Comparison of ENCODE assay signal across 28 cellular contexts in the genomic region with DNA sequence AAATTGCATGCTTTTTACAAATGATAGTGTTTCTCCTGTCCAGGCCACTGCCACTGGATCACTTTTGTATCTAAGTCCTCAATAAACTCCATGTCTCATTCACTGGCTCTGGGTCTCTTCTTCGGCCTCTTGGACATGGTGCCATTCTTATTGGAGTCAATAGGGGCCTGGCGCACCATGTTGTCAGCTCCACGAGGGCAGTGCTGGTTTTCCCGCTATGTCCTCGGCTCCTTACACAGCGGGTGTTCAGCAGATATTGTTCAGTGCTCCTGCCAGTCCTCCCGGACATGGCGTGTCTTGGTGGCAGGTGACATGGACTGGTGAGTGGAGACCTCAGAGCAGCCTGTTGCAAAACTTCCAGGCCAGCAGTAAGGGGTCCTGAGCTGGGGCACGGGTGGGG. TPM values are rescaled to one million over a fixed set of nuclear protein-coding genes. Genes with fewer than 3 reads are reported as not detected.
"Had no signal": no experiment of that assay in that cellular context is flagged by ENCODE, and none has a peak within 500 bp of the region (broad histone marks: within the 10 kb centered on the region; RNA-seq: fewer than 3 reads in every experiment).

No MANE protein-coding gene starts in this region.

- DNase-seq: activated CD4-positive, alpha-beta T cell treated with anti-CD3 and anti-CD28 coated beads for 48 hours; activated CD4-positive, alpha-beta T cell treated with anti-CD3 and anti-CD28 coated beads, Interleukin-2, amount 50 U/mL, for 4 hours; activated CD4-positive, CD25-positive, alpha-beta regulatory T cell treated with anti-CD3 and anti-CD28 coated beads, Interleukin-2, amount 50 U/mL, for 72 hours; activated CD8-positive, alpha-beta memory T cell treated with anti-CD3 and anti-CD28 coated beads, Interleukin-2, amount 10 ng/mL, durations not matched to agents 7 days and 5 days; activated effector memory CD4-positive, alpha-beta T cell treated with anti-CD3 and anti-CD28 coated beads, Interleukin-2, amount 50 U/mL, for 16 hours; activated naive CD4-positive, alpha-beta T cell treated with Interleukin-2 at 50 U/mL for 16 hours; activated naive CD8-positive, alpha-beta T cell treated with anti-CD3 and anti-CD28 coated beads, Interleukin-2, amount 50 U/mL, for 24 hours; activated T-cell treated with anti-CD3 and anti-CD28 coated beads, Interleukin-2, amount 50 U/mL, for 4 hours; amygdala; Kasumi-1; NCI-H1105 treated with DMSO at 0.1 percent for 48 hours; NCI-H1436 treated with DMSO at 0.1 percent for 48 hours; NCI-H187; NCI-H2081; NCI-H510A treated with DMSO at 0.1 percent for 48 hours; NK-92 treated with Interleukin-12 subunit alpha and Interleukin-12 subunit beta, amount 100 ng/mL, for 24 hours; OCI-M1; SHP77; T-helper 9 cell had no signal

- H3K9me3 Mint-ChIP-seq: activated naive CD4-positive, alpha-beta T cell treated with anti-CD3 and anti-CD28 coated beads, Interleukin-2, amount 50 U/mL, for 72 hours; activated naive CD8-positive, alpha-beta T cell treated with anti-CD3 and anti-CD28 coated beads, Interleukin-2, amount 50 U/mL, for 24 hours; activated T-cell treated with anti-CD3 and anti-CD28 coated beads, Interleukin-2, amount 50 U/mL, for 4 hours; brain; central memory CD8-positive, alpha-beta T cell; T-helper 1 cell treated with Interleukin-12 subunit alpha and Interleukin-12 subunit beta and Interleukin-4 antibody, amounts not matched to agents 30 μg/mL and 1 μg/mL, for 36 hours; WTC11 had no signal

- ATAC-seq: activated CD8-positive, alpha-beta memory T cell treated with anti-CD3 and anti-CD28 coated beads, Interleukin-2, amount 10 ng/mL, durations not matched to agents 7 days and 5 days; activated naive CD4-positive, alpha-beta T cell treated with anti-CD3 and anti-CD28 coated beads, Interleukin-2, amount 50 U/mL, for 72 hours; activated naive CD8-positive, alpha-beta T cell treated with anti-CD3 and anti-CD28 coated beads, Interleukin-2, amount 50 U/mL, for 24 hours; activated T-cell treated with anti-CD3 and anti-CD28 coated beads, Interleukin-2, amount 50 U/mL, for 4 hours; Panc1; WTC11 had no signal

- H3K27ac ChIP-seq: RWPE1 had no signal

- H3K4me3 Mint-ChIP-seq: activated CD8-positive, alpha-beta memory T cell treated with anti-CD3 and anti-CD28 coated beads, Interleukin-2, amount 10 ng/mL, durations not matched to agents 7 days and 5 days; activated naive CD8-positive, alpha-beta T cell treated with anti-CD3 and anti-CD28 coated beads, Interleukin-2, amount 50 U/mL, for 24 hours; activated T-cell treated with anti-CD3 and anti-CD28 coated beads, Interleukin-2, amount 50 U/mL, for 4 hours; central memory CD8-positive, alpha-beta T cell; T-helper 1 cell treated with Interleukin-12 subunit alpha and Interleukin-12 subunit beta and Interleukin-4 antibody, amounts not matched to agents 30 μg/mL and 1 μg/mL, for 36 hours; WTC11 had no signal

- H3K27me3 Mint-ChIP-seq: activated CD8-positive, alpha-beta memory T cell treated with anti-CD3 and anti-CD28 coated beads, Interleukin-2, amount 10 ng/mL, durations not matched to agents 7 days and 5 days; activated naive CD8-positive, alpha-beta T cell treated with anti-CD3 and anti-CD28 coated beads, Interleukin-2, amount 50 U/mL, for 24 hours; central memory CD8-positive, alpha-beta T cell had no signal

- H3K36me3 Mint-ChIP-seq: brain, WTC11 had no signal

- H3K27ac Mint-ChIP-seq: activated CD8-positive, alpha-beta memory T cell treated with anti-CD3 and anti-CD28 coated beads, Interleukin-2, amount 10 ng/mL, durations not matched to agents 7 days and 5 days; activated naive CD4-positive, alpha-beta T cell treated with anti-CD3 and anti-CD28 coated beads, Interleukin-2, amount 50 U/mL, for 72 hours; activated naive CD8-positive, alpha-beta T cell treated with anti-CD3 and anti-CD28 coated beads, Interleukin-2, amount 50 U/mL, for 24 hours; WTC11 had no signal

RNA-seq across cellular contexts. Expression of a gene that starts 21.4 kb away (rescaled TPM):
- total RNA-seq: activated CD8-positive, alpha-beta memory T cell treated with anti-CD3 and anti-CD28 coated beads, Interleukin-2, amount 10 ng/mL, durations not matched to agents 7 days and 5 days; activated naive CD4-positive, alpha-beta T cell treated with anti-CD3 and anti-CD28 coated beads, Interleukin-2, amount 50 U/mL, for 72 hours; activated T-cell treated with anti-CD3 and anti-CD28 coated beads, Interleukin-2, amount 50 U/mL, for 4 hours; astrocyte; SK-MEL-5 had no signal
